Comparison of ENCODE assay signal across 25 cellular contexts in the genomic region with DNA sequence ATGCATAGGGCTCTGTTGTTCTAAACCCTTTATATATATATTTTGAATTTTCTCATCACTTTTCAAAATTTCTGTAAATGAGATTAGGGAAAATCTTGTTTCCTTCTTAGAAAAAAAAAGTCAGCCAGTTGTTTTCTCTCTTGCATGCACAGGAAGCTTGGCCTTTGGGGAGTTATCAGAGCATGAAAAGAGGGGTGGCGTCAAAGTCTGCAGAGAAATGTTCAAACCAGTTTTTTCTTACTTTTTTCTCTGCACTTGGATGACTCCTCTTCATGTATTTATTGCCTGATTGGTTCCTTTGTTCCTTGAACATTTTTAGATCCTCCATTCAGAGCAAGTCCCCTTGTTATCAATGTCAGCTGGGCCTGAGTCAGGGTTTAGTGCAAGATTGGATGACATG.
DNase-seq lines count a peak whose midpoint lies in the region; ATAC-seq and TF ChIP-seq lines count a peak whose summit lies in the region.
"Had no signal": no experiment of that assay in that cellular context is flagged by ENCODE, and none has a peak within 500 bp of the region (broad histone marks: within the 10 kb centered on the region; RNA-seq: fewer than 3 reads in every experiment).

No MANE protein-coding gene starts in this region.

- no peaks in the 10 kb centered on the region for H3K9me3 ChIP-seq in A673 (ENCODE audit: low read depth, low read length, poor library complexity, severe bottlenecking)
- H3K9me3 ChIP-seq in suprapubic skin: no peaks in the 10 kb centered on the region
- H3K9me3 ChIP-seq: BE2C, MG63 had no signal

- POLR2A ChIA-PET in A673 (lab: Charles Lee; ENCODE audit: low non-redundant PET): interaction anchor here (0.6 kb wide), 1 partner anchor 1838 kb away, joined by 11 read pairs; no protein-coding TSS in a partner anchor
- POLR2A ChIA-PET in activated B cell treated with CpG ODN at 0.5 μM for 24 hours (lab: Charles Lee): no interaction called here

- DNase-seq in A673 (ENCODE audit: low spot score): peak; percentile 13
- peak; percentile 3 for DNase-seq in GM12865 (ENCODE audit: low read depth)
- DNase-seq in activated B cell treated with CpG ODN at 0.5 μM for 24 hours: no peak
- DNase-seq in memory B cell (ENCODE audit: low spot score in 2 of 2): no peak
- DNase-seq in suprapubic skin (ENCODE audit: low spot score in 2 of 2): no peak
- no peak for DNase-seq in NCI-H524 treated with DMSO at 0.1 percent for 48 hours (lab: John Stamatoyannopoulos, UW)
- DNase-seq in central memory CD4-positive, alpha-beta T cell: no peak
- DNase-seq: 8988T; BE2C; CD4-positive, alpha-beta memory T cell; DMS79 treated with DMSO at 0.1 percent for 48 hours; GM23248; HCEC 1CT; Kasumi-1; MG63; NCI-H1092; NCI-H1436 treated with DMSO at 0.1 percent for 48 hours; NCI-H2029 treated with DMSO at 0.1 percent for 48 hours; NCI-H2171 treated with DMSO at 0.1 percent for 48 hours; NCI-H748 treated with DMSO at 0.1 percent for 48 hours; NK-92 treated with Interleukin-12 subunit alpha and Interleukin-12 subunit beta, amount 100 ng/mL, for 24 hours; RPMI8226; SHP77 treated with DMSO at 0.1 percent for 48 hours had no signal

- no peak overlapping the region for H3K4me3 ChIP-seq in A673 (ENCODE audit: low read depth, low read length, poor library complexity, severe bottlenecking)
- no peak overlapping the region for H3K4me3 ChIP-seq in GM12865 (ENCODE audit: low read depth, low read length)
- no peak overlapping the region for H3K4me3 ChIP-seq in suprapubic skin
- H3K4me3 ChIP-seq: GM23248, MG63 had no signal

- H3K36me3 Mint-ChIP-seq in activated B cell treated with CpG ODN at 0.5 μM for 24 hours (ENCODE audit: low read depth) (no peaks in the 10 kb centered on the region), memory B cell (peaks cover 2% of the 10 kb centered on the region)
- H3K36me3 Mint-ChIP-seq: CD4-positive, alpha-beta memory T cell had no signal

- BruUV-seq in A673 (replicated peaks; lab: Mats Ljungman, UMichigan): no TSS peak

- no peaks in the 10 kb centered on the region for H3K27me3 ChIP-seq in A673 (replicated peaks; ENCODE audit: insufficient read depth, low read depth, low read length, poor library complexity)
- no peaks in the 10 kb centered on the region for H3K27me3 ChIP-seq in suprapubic skin
- H3K27me3 ChIP-seq: BE2C, MG63 had no signal

- no peak for TF ChIP-seq EP300 in suprapubic skin (IDR thresholded peaks at IDR 0.05)

- H3K4me1 Mint-ChIP-seq in activated B cell treated with CpG ODN at 0.5 μM for 24 hours (peaks cover 22% of the 10 kb centered on the region), memory B cell (peaks cover 21% of the 10 kb centered on the region)
- H3K4me1 Mint-ChIP-seq: CD4-positive, alpha-beta memory T cell had no signal

- H3K36me3 ChIP-seq in A673 (ENCODE audit: insufficient read depth, low read length, poor library complexity, severe bottlenecking): no peaks in the 10 kb centered on the region
- H3K36me3 ChIP-seq in suprapubic skin: no peaks in the 10 kb centered on the region
- H3K36me3 ChIP-seq: BE2C, MG63 had no signal

- no peak overlapping the region for H3K27ac ChIP-seq in A673 (ENCODE audit: low read depth, low read length, poor library complexity, severe bottlenecking)
- H3K27ac ChIP-seq in suprapubic skin: no peak overlapping the region
- H3K27ac ChIP-seq: GM23248 had no signal

- intact Hi-C loops in A673 (cut with micrococcal nuclease; ENCODE audit: unreplicated experiment) (no loop called here), activated B cell treated with CpG ODN at 0.5 μM for 24 hours (cut with micrococcal nuclease) (no loop called here)

- TF ChIP-seq POLR2A in suprapubic skin (IDR thresholded peaks at IDR 0.05): no peak

- TF ChIP-seq CTCF in A673 (conservative IDR thresholded peaks at IDR 0.05; ENCODE audit: low read depth, low read length) (no peak), GM12865 (IDR thresholded peaks at IDR 0.05; ENCODE audit: insufficient read depth, low read depth, low read length, missing control alignments) (no peak), activated B cell treated with CpG ODN at 0.5 μM for 24 hours (IDR thresholded peaks at IDR 0.05) (no peak), suprapubic skin (IDR thresholded peaks at IDR 0.05) (no peak)

- H3K9me3 Mint-ChIP-seq in activated B cell treated with CpG ODN at 0.5 μM for 24 hours (peaks cover 2% of the 10 kb centered on the region), memory B cell (no peaks in the 10 kb centered on the region)

- H3K27ac Mint-ChIP-seq in activated B cell treated with CpG ODN at 0.5 μM for 24 hours (peak overlapping the region; percentile 38), memory B cell (peak overlapping the region; percentile 37)
- H3K27ac Mint-ChIP-seq: CD4-positive, alpha-beta memory T cell had no signal

- 82% methylated on average over 1 of the region's 1 CpG for WGBS in suprapubic skin

- H3K4me1 ChIP-seq in A673 (ENCODE audit: insufficient read depth, low read length, poor library complexity, severe bottlenecking) (no peaks in the 10 kb centered on the region), suprapubic skin (no peaks in the 10 kb centered on the region)
- H3K4me1 ChIP-seq: BE2C had no signal

- ATAC-seq in activated B cell treated with CpG ODN at 0.5 μM for 24 hours (ENCODE audit: low read depth): peak; percentile 37
- ATAC-seq in memory B cell (ENCODE audit: low read depth): peak; percentile 58
- no peak for ATAC-seq in GM18870 (IDR thresholded peaks at IDR 0.05; ENCODE audit: unreplicated experiment)
- ATAC-seq: SK-N-SH treated with all-trans-retinoic acid at 6 μM for 48 hours had no signal

- H3K27me3 Mint-ChIP-seq in activated B cell treated with CpG ODN at 0.5 μM for 24 hours: peaks cover 16% of the 10 kb centered on the region
- peaks cover 3% of the 10 kb centered on the region for H3K27me3 Mint-ChIP-seq in memory B cell
- H3K27me3 Mint-ChIP-seq: CD4-positive, alpha-beta memory T cell had no signal

- CTCF ChIA-PET in A673 (lab: Charles Lee): no interaction called here
- CTCF ChIA-PET in activated B cell treated with CpG ODN at 0.5 μM for 24 hours (lab: Charles Lee): no interaction called here

- H3K4me3 Mint-ChIP-seq in activated B cell treated with CpG ODN at 0.5 μM for 24 hours: peak overlapping the region; percentile 8
- peak overlapping the region; percentile 39 for H3K4me3 Mint-ChIP-seq in memory B cell
- H3K4me3 Mint-ChIP-seq: CD4-positive, alpha-beta memory T cell had no signal

Comparison
In these comparisons a context has a peak if more than half of its experiments do, and no peak if none do; other contexts are left out.
1. DNase-seq: peak in A673 (single experiment) and GM12865 (single experiment); none in activated B cell treated with CpG ODN at 0.5 μM for 24 hours (single experiment), memory B cell (0 of 2), suprapubic skin (0 of 2), NCI-H524 treated with DMSO at 0.1 percent for 48 hours (single experiment) and central memory CD4-positive, alpha-beta T cell (single experiment).